Comparison of ENCODE assay signal across 9 cellular contexts in the genomic region with DNA sequence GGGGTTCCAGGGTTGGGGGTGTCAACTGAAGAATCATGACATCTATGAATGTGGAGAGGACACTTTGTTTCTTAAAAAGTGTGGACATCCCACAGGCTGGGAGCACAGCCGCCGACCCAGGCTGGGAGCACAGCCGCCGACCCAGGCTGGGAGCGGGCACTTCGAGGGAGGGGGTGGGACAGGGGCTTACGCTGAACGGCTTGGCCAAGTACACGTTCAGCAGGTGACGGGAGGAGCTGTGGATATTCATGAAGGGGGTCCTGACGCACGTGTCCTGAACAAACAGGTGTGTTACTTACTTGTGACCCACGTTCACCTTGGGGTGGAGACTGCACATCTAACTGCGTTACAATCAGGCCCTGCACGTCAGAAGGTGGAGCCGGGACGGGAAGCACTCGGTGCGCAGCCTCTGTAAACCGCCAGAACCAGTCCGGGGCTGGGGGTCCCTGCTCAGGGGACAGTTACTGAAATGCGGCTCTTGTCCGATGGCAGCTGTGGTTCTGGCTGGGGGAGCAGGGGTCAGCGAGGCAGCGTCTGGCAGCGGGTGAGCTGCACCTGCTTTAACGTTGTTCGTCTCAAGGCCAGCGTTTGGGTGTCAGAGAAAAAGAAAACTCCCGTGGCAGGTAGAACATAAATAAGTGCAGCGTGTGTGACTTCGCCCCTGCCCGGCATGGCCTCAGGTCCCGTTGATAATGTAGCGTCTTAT. TPM values are rescaled to one million over a fixed set of nuclear protein-coding genes. Genes with fewer than 3 reads are reported as not detected.
DNase-seq lines count a peak whose midpoint lies in the region; ATAC-seq and TF ChIP-seq lines count a peak whose summit lies in the region.
"Not testable (repeated sequence)": the region's sequence is repeated elsewhere in the genome, so short reads cannot be mapped to it uniquely, and the experiment has no call there.
"Had no signal": no experiment of that assay in that cellular context is flagged by ENCODE, and none has a peak within 500 bp of the region (broad histone marks: within the 10 kb centered on the region; RNA-seq: fewer than 3 reads in every experiment).

No MANE protein-coding gene starts in this region.

- H3K4me1 ChIP-seq in ovary (ENCODE audit: insufficient read depth) = not testable (repeated sequence)
- peaks cover 22 to 55% (median 42%) of the 10 kb centered on the region in 4 donors for H3K4me1 ChIP-seq in transverse colon

- H3K4me1 Mint-ChIP-seq in activated CD4-positive, alpha-beta T cell treated with anti-CD3 and anti-CD28 coated beads, Interleukin-2, amount 10 ng/mL, durations not matched to agents 24 days and 14 days; neural crest cell: not testable (repeated sequence)

- H3K36me3 Mint-ChIP-seq in activated CD4-positive, alpha-beta T cell treated with anti-CD3 and anti-CD28 coated beads, Interleukin-2, amount 10 ng/mL, durations not matched to agents 24 days and 14 days (ENCODE audit: low read depth); neural crest cell (ENCODE audit: low read depth): not testable (repeated sequence)

- peak; percentile 17 for DNase-seq in GM13976 (ENCODE audit: low spot score)
- DNase-seq in activated CD4-positive, alpha-beta T cell treated with anti-CD3 and anti-CD28 coated beads, Interleukin-2, amount 10 ng/mL, durations not matched to agents 24 days and 14 days = peak; percentile 50
- peak; percentile 45 for DNase-seq in activated effector memory CD4-positive, alpha-beta T cell treated with anti-CD3 and anti-CD28 coated beads, Interleukin-2, amount 50 U/mL, for 16 hours
- peak; percentile 23 for DNase-seq in Right ventricle myocardium superior
- DNase-seq in neural crest cell (ENCODE audit: low read depth, low spot score) = not testable (repeated sequence)
- peak in 3 of 5 donors; percentile 4 to 31 (median 10) for DNase-seq in ovary
- DNase-seq in transverse colon = peak; percentile 8

- intact Hi-C loops in activated CD4-positive, alpha-beta T cell treated with anti-CD3 and anti-CD28 coated beads, Interleukin-2, amount 10 ng/mL, durations not matched to agents 24 days and 14 days (cut with micrococcal nuclease) = loop anchor here (5.0 kb wide), 1 partner anchor 62 kb away; no protein-coding TSS in a partner anchor
- intact Hi-C loops in Right ventricle myocardium superior (cut with DNase I); ovary (cut with DNase I); transverse colon (cut with DNase I; ENCODE audit: low total_unique reads): not testable (repeated sequence)

- ATAC-seq in Right ventricle myocardium superior (ENCODE audit: poor library complexity) = not testable (repeated sequence)

- H3K4me3 Mint-ChIP-seq in activated CD4-positive, alpha-beta T cell treated with anti-CD3 and anti-CD28 coated beads, Interleukin-2, amount 10 ng/mL, durations not matched to agents 24 days and 14 days = not testable (repeated sequence)
- H3K4me3 Mint-ChIP-seq in neural crest cell = peak overlapping the region; percentile 41

- H3K9me3 Mint-ChIP-seq in activated CD4-positive, alpha-beta T cell treated with anti-CD3 and anti-CD28 coated beads, Interleukin-2, amount 10 ng/mL, durations not matched to agents 24 days and 14 days; neural crest cell: not testable (repeated sequence)

- not testable (repeated sequence) for H3K27ac ChIP-seq in ovary, transverse colon

- not testable (repeated sequence) for H3K27ac Mint-ChIP-seq in activated CD4-positive, alpha-beta T cell treated with anti-CD3 and anti-CD28 coated beads, Interleukin-2, amount 10 ng/mL, durations not matched to agents 24 days and 14 days; neural crest cell (ENCODE audit: unreplicated experiment)

- WGBS in ovary, 3 donors = 65 to 78% (median 77%) methylated on average over 35 of the region's 35 CpGs
- WGBS in transverse colon (ENCODE audit: low coverage in 1 of 2), 2 donors = 83% methylated on average over 35 of the region's 35 CpGs; no CpG with 5 or more reads in 1 of the 2 donors

- H3K4me3 ChIP-seq in ovary, transverse colon: not testable (repeated sequence)

- TF ChIP-seq CTCF in GM13976 (IDR thresholded peaks at IDR 0.05; ENCODE audit: borderline replicate concordance, control extremely low read depth, extremely low read depth, insufficient read depth, missing control alignments); neural crest cell (conservative IDR thresholded peaks at IDR 0.05); ovary (IDR thresholded peaks at IDR 0.05); transverse colon (IDR thresholded peaks at IDR 0.05): not testable (repeated sequence)

- H3K27me3 ChIP-seq in ovary = not testable (repeated sequence)
- H3K27me3 ChIP-seq in transverse colon = peaks cover 22% of the 10 kb centered on the region

- TF ChIP-seq EP300 in ovary (IDR thresholded peaks at IDR 0.05); transverse colon (IDR thresholded peaks at IDR 0.05; ENCODE audit: low read depth): not testable (repeated sequence)

- TF ChIP-seq POLR2A in ovary (IDR thresholded peaks at IDR 0.05); transverse colon (IDR thresholded peaks at IDR 0.05): not testable (repeated sequence)

- H3K27me3 Mint-ChIP-seq in activated CD4-positive, alpha-beta T cell treated with anti-CD3 and anti-CD28 coated beads, Interleukin-2, amount 10 ng/mL, durations not matched to agents 24 days and 14 days; neural crest cell (ENCODE audit: low read depth): not testable (repeated sequence)

- not testable (repeated sequence) for H3K9me3 ChIP-seq in ovary, transverse colon

- not testable (repeated sequence) for H3K36me3 ChIP-seq in ovary, transverse colon

- in situ Hi-C loops in GM13976 (cut with MboI; ENCODE audit: low sequenced_read_pairs, unreplicated experiment); transverse colon (cut with MboI; ENCODE audit: low pct_ligation_motif_present in 1 of 4, low pct_unique_long_range_greater_than_20kb in 1 of 4, low sequenced_read_pairs in 3 of 4): not testable (repeated sequence)

RNA-seq across cellular contexts. Expression of a gene that starts 8.6 kb away (rescaled TPM):
- 1.0 and 1.2 TPM in 2 replicates for total RNA-seq in activated CD4-positive, alpha-beta T cell treated with anti-CD3 and anti-CD28 coated beads, Interleukin-2, amount 10 ng/mL, durations not matched to agents 24 days and 14 days
- total RNA-seq in Right ventricle myocardium superior (not detected), neural crest cell (0.14 and 0.25 TPM in 2 replicates), ovary (1 to 10 TPM in 3 of 7 donors, under 1 TPM in 3, not detected in 1; 0.68 to 7.2 (median 0.96) TPM), transverse colon (100 to 1,000 TPM in 2 of 4 donors, 10 to 100 TPM in 2; 58.1 to 195 (median 93.9) TPM)
- under 1 TPM in 1 of 2 donors, not detected in 1; 0.23 TPM for polyA plus RNA-seq in ovary
- total RNA-seq: Daoy had no signal

RNA-seq across cellular contexts. Expression of a gene that starts 23.7 kb away (rescaled TPM):
- total RNA-seq in activated CD4-positive, alpha-beta T cell treated with anti-CD3 and anti-CD28 coated beads, Interleukin-2, amount 10 ng/mL, durations not matched to agents 24 days and 14 days = 0.52 and 1.2 TPM in 2 replicates
- total RNA-seq in Right ventricle myocardium superior (not detected), neural crest cell (0.28 TPM in 1 of 2 replicates, not detected in the other), ovary (1 to 10 TPM in 1 of 7 donors, under 1 TPM in 4, not detected in 2; 0.27 to 4.3 (median 0.64) TPM), transverse colon (100 to 1,000 TPM in 1 of 4 donors, 10 to 100 TPM in 3; 50.8 to 364 (median 76.0) TPM)
- under 1 TPM in 1 of 2 donors, not detected in 1; 0.05 TPM for polyA plus RNA-seq in ovary
- total RNA-seq: Daoy had no signal
- polyA plus RNA-seq: CD14-positive monocyte had no signal

RNA-seq across cellular contexts. Expression of a gene that starts 58.3 kb away (rescaled TPM):
- 79.6 and 83.3 TPM in 2 replicates for total RNA-seq in activated CD4-positive, alpha-beta T cell treated with anti-CD3 and anti-CD28 coated beads, Interleukin-2, amount 10 ng/mL, durations not matched to agents 24 days and 14 days
- 2.0 TPM for total RNA-seq in Right ventricle myocardium superior
- total RNA-seq in neural crest cell = not detected in 2 replicates
- under 1 TPM in 6 of 7 donors, not detected in 1; 0.13 to 0.57 (median 0.29) TPM for total RNA-seq in ovary
- under 1 TPM in 1 of 2 donors, not detected in 1; 0.17 TPM for polyA plus RNA-seq in ovary
- total RNA-seq in transverse colon = under 1 TPM in 2 of 4 donors, not detected in 2; 0.55 to 0.64 TPM
- total RNA-seq: Daoy had no signal

Comparison
In these comparisons a context has a peak if more than half of its experiments do, and no peak if none do; other contexts are left out.
1. RNA of a gene that starts 8.6 kb away (total RNA-seq): 58.1 to 195 TPM in transverse colon; 1.0 to 1.2 TPM in activated CD4-positive, alpha-beta T cell treated with anti-CD3 and anti-CD28 coated beads, Interleukin-2, amount 10 ng/mL, durations not matched to agents 24 days and 14 days, 0.68 to 7.2 TPM in ovary, 0.14 to 0.25 TPM in neural crest cell and not detected in Right ventricle myocardium superior (single experiment); every median in the first group is over 4 times any median in the second.
2. RNA of a gene that starts 23.7 kb away (total RNA-seq): 50.8 to 364 TPM in transverse colon; 0.52 to 1.2 TPM in activated CD4-positive, alpha-beta T cell treated with anti-CD3 and anti-CD28 coated beads, Interleukin-2, amount 10 ng/mL, durations not matched to agents 24 days and 14 days, 0.27 to 4.3 TPM in ovary, 0.28 TPM in neural crest cell and not detected in Right ventricle myocardium superior (single experiment); every median in the first group is over 4 times any median in the second.
3. RNA of a gene that starts 58.3 kb away (total RNA-seq): 79.6 to 83.3 TPM in activated CD4-positive, alpha-beta T cell treated with anti-CD3 and anti-CD28 coated beads, Interleukin-2, amount 10 ng/mL, durations not matched to agents 24 days and 14 days; 2.0 TPM in Right ventricle myocardium superior (single experiment), 0.55 to 0.64 TPM in transverse colon, 0.13 to 0.57 TPM in ovary and not detected in neural crest cell; every median in the first group is over 10 times any median in the second.